14 cellular contexts compared by ENCODE assay signal in the genomic region with DNA sequence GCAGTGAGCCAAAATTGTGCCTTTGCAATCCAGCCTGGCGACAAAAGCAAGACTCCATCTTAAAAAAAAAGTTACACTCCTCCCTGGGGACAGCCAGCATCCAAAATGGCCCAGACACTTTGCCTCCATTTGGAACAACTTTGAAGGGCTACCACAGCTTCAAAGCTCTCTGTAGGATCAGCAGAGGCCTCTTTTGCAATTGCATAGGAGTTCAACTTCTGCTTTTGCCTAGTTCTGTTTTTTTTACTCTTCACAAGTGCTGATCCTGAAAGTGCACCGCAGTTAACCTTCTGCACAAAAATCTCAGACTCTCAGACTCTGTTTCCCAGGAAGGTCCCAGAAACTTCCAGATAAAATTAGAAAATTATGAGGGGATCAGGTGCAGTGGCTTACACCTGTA.
"Had no signal": no experiment of that assay in that cellular context is flagged by ENCODE, and none has a peak within 500 bp of the region (broad histone marks: within the 10 kb centered on the region; RNA-seq: fewer than 3 reads in every experiment).

No MANE protein-coding gene starts in this region.

- DNase-seq: activated CD4-positive, alpha-beta T cell treated with anti-CD3 and anti-CD28 coated beads, Interleukin-2, amount 50 U/mL, for 48 hours; activated gamma-delta T cell; activated naive CD8-positive, alpha-beta T cell treated with anti-CD3 and anti-CD28 coated beads, Interleukin-2, amount 10 ng/mL, durations not matched to agents 7 days and 5 days; activated T-cell treated with anti-CD3 and anti-CD28 coated beads, Interleukin-2, amount 50 U/mL, for 4 hours; anterior cingulate cortex; left cardiac atrium; mesenchymal stem cell; stimulated activated CD4-positive, alpha-beta T cell treated with anti-CD3 and anti-CD28 coated beads, Interleukin-12 subunit alpha, Interleukin-12 subunit beta, amount 100 ng/mL, for 4 hours; stimulated activated naive CD4-positive, alpha-beta T cell; substantia nigra; T-helper 17 cell; trophoblast cell had no signal

- H3K4me1 Mint-ChIP-seq: activated naive CD8-positive, alpha-beta T cell treated with anti-CD3 and anti-CD28 coated beads, Interleukin-2, amount 10 ng/mL, durations not matched to agents 7 days and 5 days; T-helper 17 cell had no signal

- ATAC-seq: activated CD4-positive, CD25-positive, alpha-beta regulatory T cell treated with anti-CD3 and anti-CD28 coated beads, Interleukin-2, amount 50 U/mL, for 24 hours; activated T-cell treated with anti-CD3 and anti-CD28 coated beads, Interleukin-2, amount 50 U/mL, for 4 hours; T-helper 17 cell had no signal

- H3K36me3 Mint-ChIP-seq: activated naive CD8-positive, alpha-beta T cell treated with anti-CD3 and anti-CD28 coated beads, Interleukin-2, amount 10 ng/mL, durations not matched to agents 7 days and 5 days had no signal

- H3K27me3 Mint-ChIP-seq: T-helper 17 cell had no signal

- H3K4me3 Mint-ChIP-seq: activated naive CD8-positive, alpha-beta T cell treated with anti-CD3 and anti-CD28 coated beads, Interleukin-2, amount 10 ng/mL, durations not matched to agents 7 days and 5 days; activated T-cell treated with anti-CD3 and anti-CD28 coated beads, Interleukin-2, amount 50 U/mL, for 4 hours; nephron; T-helper 17 cell had no signal

- H3K27ac Mint-ChIP-seq: activated naive CD8-positive, alpha-beta T cell treated with anti-CD3 and anti-CD28 coated beads, Interleukin-2, amount 10 ng/mL, durations not matched to agents 7 days and 5 days; nephron; T-helper 17 cell had no signal

- H3K9me3 Mint-ChIP-seq: activated naive CD8-positive, alpha-beta T cell treated with anti-CD3 and anti-CD28 coated beads, Interleukin-2, amount 10 ng/mL, durations not matched to agents 7 days and 5 days; activated T-cell treated with anti-CD3 and anti-CD28 coated beads, Interleukin-2, amount 50 U/mL, for 4 hours; nephron had no signal
